1 cellular context compared by ENCODE assay signal in the genomic region with DNA sequence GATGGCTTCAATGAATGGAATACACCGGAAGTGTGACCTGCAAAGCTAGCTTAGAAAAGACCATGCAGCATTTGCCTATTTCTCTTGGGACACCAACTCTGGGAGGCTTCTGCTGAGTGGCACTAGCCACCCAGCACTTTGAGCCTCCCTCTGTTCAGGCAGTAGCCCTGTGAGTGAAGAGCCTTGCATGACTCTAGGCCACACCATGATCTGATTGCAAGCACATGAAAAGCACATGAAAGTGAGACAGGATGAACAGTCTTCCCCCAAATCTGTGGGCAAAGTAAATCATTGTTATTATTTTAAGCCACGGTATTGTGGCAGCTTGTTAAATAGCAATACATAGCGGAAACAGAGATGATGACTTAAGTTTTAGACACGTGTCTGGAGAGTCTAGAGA.
TF ChIP-seq lines count a peak whose summit lies in the region.

No MANE protein-coding gene starts in this region.

TF ChIP-seq in SK-N-SH treated with all-trans-retinoic acid at 6 μM for 48 hours, 23 proteins besides CTCF, POLR2A, EP300 and RAD21 (continued from another document):
- TF ChIP-seq, protein P1, sequence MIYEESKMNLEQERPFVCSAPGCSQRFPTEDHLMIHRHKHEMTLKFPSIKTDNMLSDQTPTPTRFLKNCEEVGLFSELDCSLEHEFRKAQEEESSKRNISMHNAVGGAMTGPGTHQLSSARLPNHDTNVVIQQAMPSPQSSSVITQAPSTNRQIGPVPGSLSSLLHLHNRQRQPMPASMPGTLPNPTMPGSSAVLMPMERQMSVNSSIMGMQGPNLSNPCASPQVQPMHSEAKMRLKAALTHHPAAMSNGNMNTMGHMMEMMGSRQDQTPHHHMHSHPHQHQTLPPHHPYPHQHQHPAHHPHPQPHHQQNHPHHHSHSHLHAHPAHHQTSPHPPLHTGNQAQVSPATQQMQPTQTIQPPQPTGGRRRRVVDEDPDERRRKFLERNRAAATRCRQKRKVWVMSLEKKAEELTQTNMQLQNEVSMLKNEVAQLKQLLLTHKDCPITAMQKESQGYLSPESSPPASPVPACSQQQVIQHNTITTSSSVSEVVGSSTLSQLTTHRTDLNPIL (CRISPR knock-in tag; IDR thresholded peaks at IDR 0.05; ENCODE audit: low read depth) = no peak
